In the genomic region with DNA sequence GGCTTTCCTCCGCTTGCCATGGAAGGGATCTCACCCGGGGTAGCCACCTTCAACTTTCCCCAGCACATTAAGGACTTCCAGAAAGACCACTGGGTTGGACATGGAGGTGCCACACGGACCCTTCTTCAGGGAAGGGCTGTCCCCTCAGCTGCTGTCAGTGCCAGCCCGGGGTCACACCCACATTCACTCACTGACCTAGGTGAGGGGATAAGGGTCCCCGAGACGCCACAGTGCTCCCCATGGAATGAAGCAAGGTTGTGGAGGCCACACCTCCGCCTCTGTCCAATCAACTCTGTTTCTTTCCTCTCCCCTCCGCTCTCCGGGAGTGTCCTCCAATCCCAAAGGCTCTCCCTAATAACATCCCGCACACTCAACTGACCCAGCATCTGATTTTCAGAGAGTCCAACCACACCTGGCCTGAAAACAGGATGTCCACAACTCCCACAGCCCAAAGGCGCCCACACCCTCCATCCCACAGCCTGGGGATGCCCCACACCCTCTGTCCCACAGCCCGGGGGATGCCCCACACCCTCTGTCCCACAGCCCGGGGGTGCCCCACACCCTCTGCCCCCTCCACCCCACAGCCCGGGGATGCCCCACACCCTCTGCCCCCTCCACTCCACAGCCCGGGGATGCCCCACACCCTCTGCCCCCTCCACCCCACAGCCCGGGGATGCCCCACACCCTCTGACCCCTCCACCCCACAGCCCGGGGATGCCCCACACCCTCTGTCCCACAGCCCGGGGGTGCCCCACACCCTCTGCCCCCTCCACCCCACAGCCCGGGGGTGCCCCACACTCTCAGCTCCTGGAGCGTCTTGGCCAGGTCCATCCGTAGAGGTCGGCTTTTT, we compare ENCODE assay signal across 26 cellular contexts. TPM values are rescaled to one million over a fixed set of nuclear protein-coding genes. Genes with fewer than 3 reads are reported as not detected.
DNase-seq lines count a peak whose midpoint lies in the region; ATAC-seq and FAIRE-seq lines count a peak whose summit lies in the region.
"Had no signal": no experiment of that assay in that cellular context is flagged by ENCODE, and none has a peak within 500 bp of the region (broad histone marks: within the 10 kb centered on the region; RNA-seq: fewer than 3 reads in every experiment).

No MANE protein-coding gene starts in this region.

- no peak for ATAC-seq in activated T-cell treated with anti-CD3 and anti-CD28 coated beads, Interleukin-2, amount 50 U/mL, for 4 hours
- no peak for ATAC-seq in sciatic nerve
- ATAC-seq in HG03045 (IDR thresholded peaks at IDR 0.05; ENCODE audit: unreplicated experiment): no peak
- ATAC-seq: HepG2 had no signal

- DNase-seq in activated T-cell treated with anti-CD3 and anti-CD28 coated beads, Interleukin-2, amount 50 U/mL, for 24 hours: peak; percentile 13
- DNase-seq in activated T-cell treated with anti-CD3 and anti-CD28 coated beads, Interleukin-2, amount 50 U/mL, for 4 hours: no peak
- DNase-seq in GM18507 (ENCODE audit: extremely low spot score, insufficient read length, low read depth) (no peak), islet precursor cell (peak; percentile 38), sciatic nerve (ENCODE audit: low spot score) (peak; percentile 36), ACHN (no peak), middle frontal gyrus (ENCODE audit: extremely low spot score, low spot score) (no peak)
- DNase-seq: BE2C; CD4-positive, CD25-positive, alpha-beta regulatory T cell; COR-L47; DMS153; GDM1; HFFc6; KG1; NCI-H1417; NCI-H187; NCI-H226; NCI-H524; NCI-H82; OCI-M1; Right ventricle myocardium superior had no signal

- H3K4me3 Mint-ChIP-seq in activated T-cell treated with anti-CD3 and anti-CD28 coated beads, Interleukin-2, amount 50 U/mL, for 24 hours: no peak overlapping the region
- no peak overlapping the region for H3K4me3 Mint-ChIP-seq in activated T-cell treated with anti-CD3 and anti-CD28 coated beads, Interleukin-2, amount 50 U/mL, for 4 hours
- H3K4me3 Mint-ChIP-seq: CD4-positive, CD25-positive, alpha-beta regulatory T cell; HFFc6 had no signal

- no peak overlapping the region for H3K27ac Mint-ChIP-seq in activated T-cell treated with anti-CD3 and anti-CD28 coated beads, Interleukin-2, amount 50 U/mL, for 24 hours
- H3K27ac Mint-ChIP-seq: CD4-positive, CD25-positive, alpha-beta regulatory T cell; HFFc6 had no signal

- in situ Hi-C loops in ACHN (cut with HindIII; ENCODE audit: low pct_ligation_motif_present, low pct_unique_long_range_greater_than_20kb, low sequenced_read_pairs): no loop called here

- peak; percentile 33 for FAIRE-seq in GM18507 (lab: Jason Lieb, UNC)
- FAIRE-seq: H54, HepG2 had no signal

- intact Hi-C loops in sciatic nerve (cut with DNase I): no loop called here

- H3K9me3 Mint-ChIP-seq in activated T-cell treated with anti-CD3 and anti-CD28 coated beads, Interleukin-2, amount 50 U/mL, for 24 hours: no peaks in the 10 kb centered on the region
- no peaks in the 10 kb centered on the region for H3K9me3 Mint-ChIP-seq in activated T-cell treated with anti-CD3 and anti-CD28 coated beads, Interleukin-2, amount 50 U/mL, for 4 hours
- H3K9me3 Mint-ChIP-seq: CD4-positive, CD25-positive, alpha-beta regulatory T cell had no signal

- no peaks in the 10 kb centered on the region for H3K27me3 Mint-ChIP-seq in activated T-cell treated with anti-CD3 and anti-CD28 coated beads, Interleukin-2, amount 50 U/mL, for 24 hours
- H3K27me3 Mint-ChIP-seq in activated T-cell treated with anti-CD3 and anti-CD28 coated beads, Interleukin-2, amount 50 U/mL, for 4 hours (ENCODE audit: low read depth): peaks cover 3% of the 10 kb centered on the region

- H3K4me1 Mint-ChIP-seq in activated T-cell treated with anti-CD3 and anti-CD28 coated beads, Interleukin-2, amount 50 U/mL, for 24 hours (ENCODE audit: low read depth): peaks cover 11% of the 10 kb centered on the region
- no peaks in the 10 kb centered on the region for H3K4me1 Mint-ChIP-seq in activated T-cell treated with anti-CD3 and anti-CD28 coated beads, Interleukin-2, amount 50 U/mL, for 4 hours (ENCODE audit: low read depth)

- H3K36me3 Mint-ChIP-seq in activated T-cell treated with anti-CD3 and anti-CD28 coated beads, Interleukin-2, amount 50 U/mL, for 24 hours (ENCODE audit: low read depth): no peaks in the 10 kb centered on the region
- no peaks in the 10 kb centered on the region for H3K36me3 Mint-ChIP-seq in activated T-cell treated with anti-CD3 and anti-CD28 coated beads, Interleukin-2, amount 50 U/mL, for 4 hours (ENCODE audit: insufficient read depth)
- H3K36me3 Mint-ChIP-seq: CD4-positive, CD25-positive, alpha-beta regulatory T cell had no signal

RNA-seq across cellular contexts. Expression of a gene that starts 19.3 kb away (rescaled TPM):
- total RNA-seq in activated T-cell treated with anti-CD3 and anti-CD28 coated beads, Interleukin-2, amount 50 U/mL, for 4 hours: not detected
- 0.58 TPM for total RNA-seq in sciatic nerve
- total RNA-seq: A172, HepG2, HFFc6, M059J, Right ventricle myocardium superior had no signal

RNA-seq across cellular contexts. Expression of a gene that starts 36.9 kb away (rescaled TPM):
- total RNA-seq in activated T-cell treated with anti-CD3 and anti-CD28 coated beads, Interleukin-2, amount 50 U/mL, for 4 hours: 10 to 100 TPM; 16.3 to 22.1 (median 20.2) TPM
- 7.4 TPM for total RNA-seq in sciatic nerve
- total RNA-seq: HFFc6 had no signal

Comparison
In these comparisons a context has a peak if more than half of its experiments do, and no peak if none do; other contexts are left out.
1. DNase-seq: peak in activated T-cell treated with anti-CD3 and anti-CD28 coated beads, Interleukin-2, amount 50 U/mL, for 24 hours (single experiment), islet precursor cell (single experiment) and sciatic nerve (single experiment); none in activated T-cell treated with anti-CD3 and anti-CD28 coated beads, Interleukin-2, amount 50 U/mL, for 4 hours (single experiment), GM18507 (single experiment), ACHN (single experiment) and middle frontal gyrus (single experiment).